In genomic region chr14:75578786-75579781, GRCh38 we compare ENCODE assay signal across 8 cellular contexts. TPM values are rescaled to one million over a fixed set of nuclear protein-coding genes. Genes with fewer than 3 reads are reported as not detected.
DNase-seq lines count a peak whose midpoint lies in the region; ATAC-seq and TF ChIP-seq lines count a peak whose summit lies in the region.

No MANE protein-coding gene starts in this region.

- TF ChIP-seq CTCF in mucosa of descending colon (IDR thresholded peaks at IDR 0.05) (no peak), uterus (IDR thresholded peaks at IDR 0.05) (peak in 2 of 4 experiments; percentile 20 to 30)

- DNase-seq in activated CD4-positive, CD25-positive, alpha-beta regulatory T cell treated with anti-CD3 and anti-CD28 coated beads, Interleukin-2, amount 50 U/mL, for 72 hours = no peak
- DNase-seq in NCI-H69 (lab: John Stamatoyannopoulos, UW) (peak; percentile 54), mucosa of descending colon (peak; percentile 62 to 69 (median 62)), uterus (peak in 1 of 2 donors; percentile 20), NCI-H82 (lab: John Stamatoyannopoulos, UW) (no peak)
- no peak for DNase-seq in effector memory CD4-positive, alpha-beta T cell

- H3K27me3 ChIP-seq in effector memory CD4-positive, alpha-beta T cell (replicated peaks; ENCODE audit: control insufficient read depth, insufficient read depth, low read length, poor library complexity, severe bottlenecking) = no peaks in the 10 kb centered on the region
- H3K27me3 ChIP-seq in uterus = no peaks in the 10 kb centered on the region

- H3K9me3 ChIP-seq in effector memory CD4-positive, alpha-beta T cell (ENCODE audit: control insufficient read depth, low read length) = no peaks in the 10 kb centered on the region
- no peaks in the 10 kb centered on the region for H3K9me3 ChIP-seq in mucosa of descending colon
- no peaks in the 10 kb centered on the region for H3K9me3 ChIP-seq in uterus

- ATAC-seq in activated CD4-positive, CD25-positive, alpha-beta regulatory T cell treated with anti-CD3 and anti-CD28 coated beads, Interleukin-2, amount 50 U/mL, for 24 hours = peak; percentile 4 to 19
- ATAC-seq in mucosa of descending colon (peak; percentile 87), HG03097 (IDR thresholded peaks at IDR 0.05; ENCODE audit: low FRiP score, unreplicated experiment) (no peak)

- H3K27ac ChIP-seq in effector memory CD4-positive, alpha-beta T cell (ENCODE audit: insufficient read depth, low read length, poor library complexity, severe bottlenecking) = no peak overlapping the region
- H3K27ac ChIP-seq in uterus = peak overlapping the region; percentile 81

- peaks cover 10% of the 10 kb centered on the region for H3K4me1 ChIP-seq in effector memory CD4-positive, alpha-beta T cell (ENCODE audit: control insufficient read depth, insufficient read depth, low read length, poor library complexity, severe bottlenecking)
- H3K4me1 ChIP-seq in mucosa of descending colon (ENCODE audit: low read depth) (peaks cover 21% of the 10 kb centered on the region), uterus (peaks cover 0 to 10% of the 10 kb centered on the region in 2 donors)

- intact Hi-C loops in mucosa of descending colon (cut with DNase I, micrococcal nuclease) (loop anchor here in 1 of 2 donors (5.0 kb wide), 1 partner anchor 73 kb away; no protein-coding TSS in a partner anchor), uterus (cut with DNase I; ENCODE audit: low total_unique reads) (loop anchor here (5.0 kb wide), 1 partner anchor 73 kb away; no protein-coding TSS in a partner anchor)

- H3K4me3 ChIP-seq in effector memory CD4-positive, alpha-beta T cell (ENCODE audit: insufficient read depth, low read depth, low read length, poor library complexity, severe bottlenecking) = peak overlapping the region; percentile 68
- H3K4me3 ChIP-seq in mucosa of descending colon (peak overlapping the region; percentile 18), uterus (peak overlapping the region; percentile 51 to 57)

- no peaks in the 10 kb centered on the region for H3K36me3 ChIP-seq in effector memory CD4-positive, alpha-beta T cell (ENCODE audit: control insufficient read depth, insufficient read depth, low read length)
- H3K36me3 ChIP-seq in mucosa of descending colon (ENCODE audit: low read depth) (no peaks in the 10 kb centered on the region), uterus (no peaks in the 10 kb centered on the region)

- no peak for TF ChIP-seq POLR2A in uterus (IDR thresholded peaks at IDR 0.05)

RNA-seq across cellular contexts. Expression of gene FLVCR2, which starts 0.7 kb away (rescaled TPM):
- total RNA-seq in mucosa of descending colon = 10 to 100 TPM; 19.2 to 37.5 (median 35.3) TPM
- 10 to 100 TPM in 1 of 4 donors, 1 to 10 TPM in 3; 2.3 to 15.0 (median 3.3) TPM for total RNA-seq in uterus

RNA-seq across cellular contexts. Expression of gene BATF, which starts 56.8 kb away (rescaled TPM):
- total RNA-seq in mucosa of descending colon (1 to 10 TPM; 1.7 to 3.0 (median 2.3) TPM), uterus (1 to 10 TPM in 2 of 4 donors, under 1 TPM in 1, not detected in 1; 0.28 to 6.4 (median 1.3) TPM)

Comparison
In these comparisons a context has a peak if more than half of its experiments do, and no peak if none do; other contexts are left out.
1. DNase-seq: peak in NCI-H69 (single experiment) and mucosa of descending colon (3 of 3); none in activated CD4-positive, CD25-positive, alpha-beta regulatory T cell treated with anti-CD3 and anti-CD28 coated beads, Interleukin-2, amount 50 U/mL, for 72 hours (single experiment), effector memory CD4-positive, alpha-beta T cell (0 of 3) and NCI-H82 (single experiment).
2. H3K4me3 ChIP-seq: peak in every context shown above with its lines; median percentile 68 in effector memory CD4-positive, alpha-beta T cell; 54 in uterus; 18 in mucosa of descending colon.